17 cellular contexts compared by ENCODE assay signal in the genomic region with DNA sequence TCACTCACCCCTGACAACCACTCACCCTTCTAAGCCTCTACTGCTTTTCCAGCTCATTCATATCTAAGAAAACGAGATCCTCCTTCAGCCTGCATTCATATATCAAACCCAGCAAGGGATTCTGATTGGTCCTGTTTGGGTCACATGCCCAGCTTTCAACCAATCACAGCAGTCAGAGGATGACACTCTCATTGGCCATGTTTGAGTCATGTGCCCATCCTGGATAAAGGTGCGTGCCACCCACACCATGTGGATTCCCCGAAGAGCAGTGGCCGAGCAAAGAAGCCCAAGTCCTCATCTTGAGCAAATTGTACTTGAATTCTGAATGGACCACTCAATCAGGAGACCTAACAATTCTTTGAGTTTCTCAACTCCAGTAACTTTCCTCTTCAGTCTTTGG. TPM values are rescaled to one million over a fixed set of nuclear protein-coding genes. Genes with fewer than 3 reads are reported as not detected.
DNase-seq lines count a peak whose midpoint lies in the region; FAIRE-seq and TF ChIP-seq lines count a peak whose summit lies in the region.
"Had no signal": no experiment of that assay in that cellular context is flagged by ENCODE, and none has a peak within 500 bp of the region (broad histone marks: within the 10 kb centered on the region; RNA-seq: fewer than 3 reads in every experiment).

No MANE protein-coding gene starts in this region.

- H3K36me3 ChIP-seq in H1 (ENCODE audit: control insufficient read depth in 2 of 4, insufficient read depth in 4 of 4, low read length in 3 of 4): no peaks in the 10 kb centered on the region
- H3K36me3 ChIP-seq: SJCRH30 had no signal

- no peak overlapping the region for H3K14ac ChIP-seq in H1 (ENCODE audit: insufficient read length)

- no peak overlapping the region for H3K4me2 ChIP-seq in H1 (ENCODE audit: insufficient read depth in 1 of 2, low read depth in 2 of 2, low read length in 2 of 2)

- H3K23ac ChIP-seq in H1 (ENCODE audit: insufficient read length): no peak overlapping the region

- peaks cover 8% of the 10 kb centered on the region; the same call in 1 of the 2 replicates for H3K23me2 ChIP-seq in H1 (ENCODE audit: low read depth, low read length)

- DNase-seq in NCI-H82 (lab: John Stamatoyannopoulos, UW) (peak; percentile 8), NCI-H82 treated with DMSO at 0.1 percent for 48 hours (lab: John Stamatoyannopoulos, UW; ENCODE audit: unreplicated experiment) (no peak), HT1080 (ENCODE audit: low read depth) (peak; percentile 18), OCI-M1 (lab: John Stamatoyannopoulos, UW) (peak; percentile 12), H1 (ENCODE audit: low read depth in 1 of 2, low spot score in 2 of 2) (no peak), UCSD-AML1 (lab: John Stamatoyannopoulos, UW; ENCODE audit: unreplicated experiment) (no peak)
- DNase-seq in activated CD8-positive, alpha-beta memory T cell treated with anti-CD3 and anti-CD28 coated beads, Interleukin-2, amount 50 U/mL, for 48 hours: no peak
- DNase-seq in stimulated activated CD4-positive, alpha-beta T cell treated with anti-CD3 and anti-CD28 coated beads, Interleukin-4, amount 100 ng/mL, for 1 hour: no peak
- DNase-seq: 8988T, DMS 273 treated with DMSO at 0.1 percent for 48 hours, EL, NCI-H1436 treated with DMSO at 0.1 percent for 48 hours, NCI-H2081, NCI-H510A had no signal

- no peak overlapping the region for H4K8ac ChIP-seq in H1 (ENCODE audit: extremely low read depth, insufficient read depth, low read length)

- no peak overlapping the region for H2AFZ ChIP-seq in H1 (ENCODE audit: low read length)

- no peak overlapping the region for H3K56ac ChIP-seq in H1 (replicated peaks; ENCODE audit: insufficient read length, low read depth, low read length)

- CTCF ChIA-PET in H1 (lab: Charles Lee; ENCODE audit: partially characterized antibody): interaction anchor here (1.1 to 2.6 kb wide), 2 partner anchors 19 to 43 kb away, joined by 4 to 9 read pairs; no protein-coding TSS in a partner anchor

- H4K20me1 ChIP-seq in H1 (replicated peaks in 1 of 2; ENCODE audit: control insufficient read depth in 1 of 2, insufficient read depth in 2 of 2, low read length in 2 of 2): peaks cover 0 to 3% of the 10 kb centered on the region in 2 experiments

- WGBS in H1 (ENCODE audit: extremely low coverage in 1 of 2, insufficient coverage in 1 of 2, insufficient read length in 1 of 2, insufficient replicate concordance in 2 of 2, low coverage in 1 of 2, low lambda C conversion rate in 2 of 2, missing lambda C conversion rate in 1 of 2), 2 experiments: 65% methylated on average over 4 of the region's 4 CpGs; no CpG with 5 or more reads in 1 of the 2 experiments

- no peak overlapping the region for H2BK20ac ChIP-seq in H1 (ENCODE audit: low read length)

- POLR2A ChIA-PET in H1 (lab: Charles Lee; ENCODE audit: partially characterized antibody): no interaction called here

- no peaks in the 10 kb centered on the region for H3K27me3 ChIP-seq in H1 (replicated peaks in 1 of 4; ENCODE audit: control insufficient read depth in 3 of 4, extremely low read depth in 1 of 4, insufficient read depth in 3 of 4, low read length in 3 of 4)
- H3K27me3 ChIP-seq: SJCRH30 had no signal

- FAIRE-seq in H1 (lab: Jason Lieb, UNC): no peak

- TF ChIP-seq EP300 in H1 (IDR thresholded peaks at IDR 0.05; ENCODE audit: borderline replicate concordance in 1 of 2, low read depth in 2 of 2, low read length in 2 of 2): no peak

- no peak overlapping the region for H4K91ac ChIP-seq in H1 (replicated peaks; ENCODE audit: insufficient read length, low read length)

- TF ChIP-seq POLR2A in H1 (IDR thresholded peaks at IDR 0.05; ENCODE audit: control extremely low read depth in 1 of 2, low read depth in 2 of 2, low read length in 2 of 2): no peak

- H3K27ac ChIP-seq in H1 (ENCODE audit: low read depth, low read length): no peak overlapping the region
- H3K27ac ChIP-seq: C4-2B, SJCRH30 had no signal

- no peak overlapping the region for H2BK120ac ChIP-seq in H1 (replicated peaks; ENCODE audit: low read depth, low read length)

- no peak for TF ChIP-seq CTCF in H1 (IDR thresholded peaks at IDR 0.05; ENCODE audit: control extremely low read depth in 1 of 3, insufficient read depth in 1 of 3, low read depth in 1 of 3, low read length in 3 of 3)

- no peaks in the 10 kb centered on the region for H3K79me1 ChIP-seq in H1 (ENCODE audit: low read depth, low read length)

- H3K4me1 ChIP-seq in H1 (replicated peaks in 1 of 4; ENCODE audit: control insufficient read depth in 3 of 4, insufficient read depth in 4 of 4, low read length in 3 of 4): peaks cover 0 to 10% (median 8%) of the 10 kb centered on the region in 4 experiments; a peak in 5 of 7 replicates
- H3K4me1 ChIP-seq: SJCRH30 had no signal

- no peak overlapping the region for H2AK5ac ChIP-seq in H1 (ENCODE audit: low read depth, low read length)

- H2BK5ac ChIP-seq in H1 (ENCODE audit: low read depth, low read length): no peak overlapping the region

- no peaks in the 10 kb centered on the region for H3K9me3 ChIP-seq in H1 (ENCODE audit: insufficient read depth in 2 of 2, low read depth in 1 of 2, low read length in 1 of 2)
- H3K9me3 ChIP-seq: SJCRH30 had no signal

- H2BK15ac ChIP-seq in H1 (ENCODE audit: low read length): no peak overlapping the region

- no peak for TF ChIP-seq RAD21 in H1 (IDR thresholded peaks at IDR 0.05 in 1 of 2, conservative IDR thresholded peaks at IDR 0.05 in 1 of 2; ENCODE audit: low read depth in 2 of 2, low read length in 2 of 2)

- H2BK12ac ChIP-seq in H1 (ENCODE audit: low read depth, low read length): no peak overlapping the region

- no peaks in the 10 kb centered on the region for H3K79me2 ChIP-seq in H1 (ENCODE audit: control insufficient read depth in 1 of 2, insufficient read depth in 2 of 2, low read length in 2 of 2)

- no peak overlapping the region for H3K4me3 ChIP-seq in H1 (ENCODE audit: extremely low read depth in 1 of 4, insufficient read depth in 2 of 4, low read depth in 3 of 4, low read length in 4 of 4)
- H3K4me3 ChIP-seq: SJCRH30 had no signal

- H3K4ac ChIP-seq in H1 (replicated peaks; ENCODE audit: insufficient read length, low read depth, low read length): peak overlapping the region; percentile 78

- no peak overlapping the region for H3K18ac ChIP-seq in H1 (ENCODE audit: extremely low read depth, low read length)

- H3K9ac ChIP-seq in H1 (replicated peaks in 1 of 4; ENCODE audit: extremely low read depth in 1 of 4, low read depth in 3 of 4, low read length in 3 of 4): no peak overlapping the region

- H4K5ac ChIP-seq in H1 (ENCODE audit: insufficient read length, low read depth, low read length): no peak overlapping the region

TF ChIP-seq in H1, 55 proteins besides CTCF, POLR2A, EP300 and RAD21:
- TF ChIP-seq BCL11A (IDR thresholded peaks at IDR 0.05; ENCODE audit: low read depth in 2 of 2, low read length in 2 of 2): no peak
- TF ChIP-seq, protein P1, sequence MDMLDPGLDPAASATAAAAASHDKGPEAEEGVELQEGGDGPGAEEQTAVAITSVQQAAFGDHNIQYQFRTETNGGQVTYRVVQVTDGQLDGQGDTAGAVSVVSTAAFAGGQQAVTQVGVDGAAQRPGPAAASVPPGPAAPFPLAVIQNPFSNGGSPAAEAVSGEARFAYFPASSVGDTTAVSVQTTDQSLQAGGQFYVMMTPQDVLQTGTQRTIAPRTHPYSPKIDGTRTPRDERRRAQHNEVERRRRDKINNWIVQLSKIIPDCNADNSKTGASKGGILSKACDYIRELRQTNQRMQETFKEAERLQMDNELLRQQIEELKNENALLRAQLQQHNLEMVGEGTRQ (IDR thresholded peaks at IDR 0.05; ENCODE audit: low read length): peak; percentile 59
- TF ChIP-seq BRCA1 (IDR thresholded peaks at IDR 0.05; ENCODE audit: low read depth, low read length): no peak
- no peak for TF ChIP-seq CHD2 (IDR thresholded peaks at IDR 0.05; ENCODE audit: low read length)

RNA-seq across cellular contexts. Expression of gene SCNN1G, which starts 45.0 kb away (rescaled TPM):
- not detected in 2 replicates for total RNA-seq in HT1080 (2014; rRNA removed; shearing (Covaris generic))
- not detected in 2 replicates for polyA plus RNA-seq in HT1080 (2015; cell fraction: cytosol; rRNA removed)
- polyA plus RNA-seq in HT1080 (2015; cell fraction: nucleus; rRNA removed): not detected in 2 replicates
- total RNA-seq in H1 (2021; fragmentation: NEBNext Ultra II Directional; extraction: Animal tissue kit (Norgen Biotek cat#: 25700)): 0.99 and 1.1 TPM in 2 replicates
- 0.73 and 1.9 TPM in 2 replicates for polyA plus RNA-seq in H1 (2011; rRNA removed)
- polyA plus RNA-seq in H1 (2011; cell fraction: cytosol; rRNA removed): 1.0 TPM
- polyA plus RNA-seq in H1 (2011; cell fraction: nucleus; rRNA removed): 1.3 TPM
- 1.1 to 1.7 TPM (median 1.4 TPM) in 4 replicates for polyA plus RNA-seq in H1 (2012, experiment 1 of 2)
- polyA plus RNA-seq in H1 (2012, experiment 2 of 2): 0.73 TPM
- 0.41 TPM for polyA plus RNA-seq in H1 (2013, experiment 1 of 2)
- polyA plus RNA-seq in H1 (2013, experiment 2 of 2): 0.33 TPM
- 1.7 and 2.0 TPM in 2 replicates for polyA minus RNA-seq in H1 (2011; rRNA and poly(A)+ RNA removed)
- polyA minus RNA-seq in H1 (2011; cell fraction: cytosol; rRNA and poly(A)+ RNA removed): 1.2 TPM
- 1.1 TPM for polyA minus RNA-seq in H1 (2011; cell fraction: nucleus; rRNA and poly(A)+ RNA removed)
- total RNA-seq: SJCRH30 had no signal
- polyA plus RNA-seq: IgD-negative memory B cell had no signal

Comparison
In these comparisons a context has a peak if more than half of its experiments do, and no peak if none do; other contexts are left out.
1. DNase-seq: peak in NCI-H82 (single experiment), HT1080 (single experiment) and OCI-M1 (single experiment); none in NCI-H82 treated with DMSO at 0.1 percent for 48 hours (single experiment), H1 (0 of 2), UCSD-AML1 (single experiment), activated CD8-positive, alpha-beta memory T cell treated with anti-CD3 and anti-CD28 coated beads, Interleukin-2, amount 50 U/mL, for 48 hours (single experiment) and stimulated activated CD4-positive, alpha-beta T cell treated with anti-CD3 and anti-CD28 coated beads, Interleukin-4, amount 100 ng/mL, for 1 hour (single experiment).